Comparison of ENCODE assay signal across 24 cellular contexts in the genomic region with DNA sequence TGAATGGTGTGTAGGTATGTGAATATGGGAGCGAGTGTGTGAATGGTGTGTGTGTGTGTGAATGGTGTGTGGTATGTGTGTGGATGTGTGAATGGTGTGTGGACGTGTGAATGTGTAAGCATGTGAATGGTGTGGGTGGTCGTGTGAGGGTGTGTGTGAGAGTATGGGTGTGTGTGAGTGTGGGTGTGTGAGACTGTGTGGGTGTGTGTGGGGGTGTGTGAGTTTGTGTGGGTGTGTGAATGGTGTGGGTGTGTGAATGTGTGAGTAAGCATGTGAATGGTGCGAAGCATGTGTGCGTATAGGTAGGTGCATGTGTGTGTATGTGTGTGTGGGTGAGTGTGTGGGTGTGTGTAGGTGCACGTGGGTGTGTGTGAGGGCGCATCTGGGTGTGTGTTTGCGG.
"Had no signal": no experiment of that assay in that cellular context is flagged by ENCODE, and none has a peak within 500 bp of the region (broad histone marks: within the 10 kb centered on the region; RNA-seq: fewer than 3 reads in every experiment).

No MANE protein-coding gene starts in this region.

- H3K4me3 ChIP-seq: MG63, SJCRH30 had no signal

- H3K27me3 Mint-ChIP-seq: activated CD4-positive, alpha-beta memory T cell treated with anti-CD3 and anti-CD28 coated beads, Interleukin-2, amount 10 ng/mL, durations not matched to agents 7 days and 5 days; activated CD4-positive, alpha-beta T cell treated with anti-CD3 and anti-CD28 coated beads for 36 hours had no signal

- H3K36me3 ChIP-seq: brain microvascular endothelial cell, MG63, SJCRH30, WERI-Rb-1 had no signal

- H3K4me2 ChIP-seq: SK-N-SH had no signal

- H3K9ac ChIP-seq: SK-N-SH had no signal

- H3K9me3 ChIP-seq: MG63, SJCRH30 had no signal

- H3K4me1 ChIP-seq: SJCRH30 had no signal

- ATAC-seq: activated CD4-positive, alpha-beta T cell treated with anti-CD3 and anti-CD28 coated beads for 36 hours; activated T-cell treated with anti-CD3 and anti-CD28 coated beads, Interleukin-2, amount 50 U/mL, for 72 hours; Right ventricle myocardium inferior had no signal

- H3K27ac Mint-ChIP-seq: activated CD4-positive, alpha-beta memory T cell treated with anti-CD3 and anti-CD28 coated beads, Interleukin-2, amount 10 ng/mL, durations not matched to agents 7 days and 5 days; activated CD4-positive, alpha-beta T cell treated with anti-CD3 and anti-CD28 coated beads for 36 hours; activated naive CD4-positive, alpha-beta T cell treated with anti-CD3 and anti-CD28 coated beads, Interleukin-2, amount 10 ng/mL, durations not matched to agents 7 days and 5 days; activated naive CD8-positive, alpha-beta T cell treated with anti-CD3 and anti-CD28 coated beads for 36 hours; activated T-cell treated with anti-CD3 and anti-CD28 coated beads, Interleukin-2, amount 50 U/mL, for 72 hours; activated T-helper 2 cell treated with anti-CD3 and anti-CD28 coated beads, Interferon-gamma antibody, Interleukin-2, Interleukin-4, amounts not matched to agents 10 μg/mL and 5 μg/mL and 100 μg/mL, durations not matched to agents 14 hours and 24 hours and 36 hours had no signal

- H3K27ac ChIP-seq: brain microvascular endothelial cell, SJCRH30, WERI-Rb-1 had no signal

- H3K9me3 Mint-ChIP-seq: activated naive CD8-positive, alpha-beta T cell treated with anti-CD3 and anti-CD28 coated beads for 36 hours; activated T-cell treated with anti-CD3 and anti-CD28 coated beads, Interleukin-2, amount 50 U/mL, for 72 hours had no signal

- H3K4me1 Mint-ChIP-seq: activated CD4-positive, alpha-beta memory T cell treated with anti-CD3 and anti-CD28 coated beads, Interleukin-2, amount 10 ng/mL, durations not matched to agents 7 days and 5 days; activated CD4-positive, alpha-beta T cell treated with anti-CD3 and anti-CD28 coated beads for 36 hours; activated naive CD4-positive, alpha-beta T cell treated with anti-CD3 and anti-CD28 coated beads, Interleukin-2, amount 10 ng/mL, durations not matched to agents 7 days and 5 days; activated naive CD8-positive, alpha-beta T cell treated with anti-CD3 and anti-CD28 coated beads for 36 hours had no signal

- DNase-seq: activated CD4-positive, alpha-beta memory T cell treated with anti-CD3 and anti-CD28 coated beads, Interleukin-2, amount 10 ng/mL, durations not matched to agents 7 days and 5 days; activated CD4-positive, alpha-beta T cell treated with anti-CD3 and anti-CD28 coated beads for 36 hours; activated CD4-positive, alpha-beta T cell treated with anti-CD3 and anti-CD28 coated beads, Interleukin-2, amount 50 U/mL, for 1 hour; activated gamma-delta T cell treated with Interleukin-2 at 50 U/mL for 16 hours; activated naive CD4-positive, alpha-beta T cell treated with anti-CD3 and anti-CD28 coated beads, Interleukin-2, amount 10 ng/mL, durations not matched to agents 7 days and 5 days; activated naive CD8-positive, alpha-beta T cell treated with anti-CD3 and anti-CD28 coated beads for 36 hours; activated T-cell treated with anti-CD3 and anti-CD28 coated beads, Interleukin-2, amount 50 U/mL, for 72 hours; brain microvascular endothelial cell; MG63; MV-4-11; NCI-H1092 treated with DMSO at 0.1 percent for 48 hours; NCI-H1436; NCI-H1694 treated with DMSO at 0.1 percent for 48 hours; NCI-H2029 treated with DMSO at 0.1 percent for 48 hours; NCI-H345; NCI-H510A; NCI-H526 treated with DMSO at 0.1 percent for 48 hours; NCI-H82; SJCRH30; SK-N-SH; T-helper 1 cell; WERI-Rb-1 had no signal

- H3K4me3 Mint-ChIP-seq: activated CD4-positive, alpha-beta memory T cell treated with anti-CD3 and anti-CD28 coated beads, Interleukin-2, amount 10 ng/mL, durations not matched to agents 7 days and 5 days; activated CD4-positive, alpha-beta T cell treated with anti-CD3 and anti-CD28 coated beads for 36 hours; activated naive CD4-positive, alpha-beta T cell treated with anti-CD3 and anti-CD28 coated beads, Interleukin-2, amount 10 ng/mL, durations not matched to agents 7 days and 5 days; activated naive CD8-positive, alpha-beta T cell treated with anti-CD3 and anti-CD28 coated beads for 36 hours; activated T-cell treated with anti-CD3 and anti-CD28 coated beads, Interleukin-2, amount 50 U/mL, for 72 hours had no signal

- H3K27me3 ChIP-seq: brain microvascular endothelial cell, MG63, SJCRH30 had no signal
